In genomic region chr20:38434310-38434741, GRCh38 we compare ENCODE assay signal across 8 cellular contexts. TPM values are rescaled to one million over a fixed set of nuclear protein-coding genes. Genes with fewer than 3 reads are reported as not detected.
DNase-seq lines count a peak whose midpoint lies in the region; ATAC-seq and TF ChIP-seq lines count a peak whose summit lies in the region.

No MANE protein-coding gene starts in this region.

- H3K4me1 ChIP-seq in OCI-LY3 (ENCODE audit: low read length) (peaks cover 21% of the 10 kb centered on the region), adipocyte (ENCODE audit: control insufficient read depth, insufficient read depth, low read length) (peaks cover 36% of the 10 kb centered on the region), iPS DF 6.9 (ENCODE audit: control insufficient read depth, insufficient read depth, low read length) (no peaks in the 10 kb centered on the region; the same call in 1 of the 2 replicates), smooth muscle cell (ENCODE audit: low read depth) (peaks cover 23% of the 10 kb centered on the region)

- H3K36me3 ChIP-seq in OCI-LY3 (replicated peaks; ENCODE audit: low read depth, low read length) (peaks cover 46% of the 10 kb centered on the region), adipocyte (ENCODE audit: control insufficient read depth, insufficient read depth, low read length, severe bottlenecking) (peaks cover 45% of the 10 kb centered on the region), iPS DF 6.9 (ENCODE audit: control insufficient read depth, insufficient read depth, low read length) (peaks cover 43% of the 10 kb centered on the region), smooth muscle cell (ENCODE audit: low read depth) (peaks cover 11% of the 10 kb centered on the region)

- H3K4me2 ChIP-seq in OCI-LY3 (ENCODE audit: low read length) (peak overlapping the region; percentile 81), smooth muscle cell (peak overlapping the region; percentile 97)

- H2AFZ ChIP-seq in OCI-LY3 (ENCODE audit: low read depth, low read length) (no peak overlapping the region), smooth muscle cell (ENCODE audit: low read depth) (no peak overlapping the region)

- TF ChIP-seq CTCF in OCI-LY3 (IDR thresholded peaks at IDR 0.05; ENCODE audit: low read depth, low read length) (peak; percentile 6; the same call in 1 of the 2 replicates), smooth muscle cell (IDR thresholded peaks at IDR 0.05; ENCODE audit: borderline replicate concordance, insufficient read depth, poor library complexity, severe bottlenecking) (no peak)

- no peaks in the 10 kb centered on the region for H3K9me3 ChIP-seq in OCI-LY3 (ENCODE audit: insufficient read depth, low read length)
- H3K9me3 ChIP-seq in adipocyte (ENCODE audit: control insufficient read depth, low read length): no peaks in the 10 kb centered on the region
- H3K9me3 ChIP-seq in iPS DF 6.9 (ENCODE audit: control insufficient read depth, insufficient read depth, low read length): no peaks in the 10 kb centered on the region
- H3K9me3 ChIP-seq in smooth muscle cell (replicated peaks; ENCODE audit: low read depth): no peaks in the 10 kb centered on the region

- H4K20me1 ChIP-seq in OCI-LY3 (ENCODE audit: insufficient read depth, low read length): peaks cover 45% of the 10 kb centered on the region
- peaks cover 52% of the 10 kb centered on the region for H4K20me1 ChIP-seq in smooth muscle cell (ENCODE audit: low read depth)

- peak overlapping the region; percentile 55 for H3K27ac ChIP-seq in OCI-LY3 (ENCODE audit: low read length)
- H3K27ac ChIP-seq in iPS DF 6.9 (ENCODE audit: low read length): no peak overlapping the region
- H3K27ac ChIP-seq in smooth muscle cell (ENCODE audit: low read depth): peak overlapping the region; percentile 63

- H3F3A ChIP-seq in smooth muscle cell (ENCODE audit: low read depth): no peaks in the 10 kb centered on the region

- peak; percentile 46 for DNase-seq in adipocyte (ENCODE audit: low read depth)
- no peak for DNase-seq in iPS DF 6.9 (ENCODE audit: low read depth, low spot score)
- no peak for DNase-seq in smooth muscle cell (lab: John Stamatoyannopoulos, UW; ENCODE audit: unreplicated experiment)
- no peak for DNase-seq in pons (ENCODE audit: low spot score)
- no peak for DNase-seq in NCI-H187 (lab: John Stamatoyannopoulos, UW)

- no CpG with 5 or more reads among the region's 16 CpGs for WGBS in iPS DF 6.9 (ENCODE audit: insufficient coverage, insufficient read length)
- WGBS in smooth muscle cell (ENCODE audit: low lambda C conversion rate): 7% methylated on average over 16 of the region's 16 CpGs

- H3K27me3 ChIP-seq in OCI-LY3 (ENCODE audit: low read depth, low read length): 0 out of 2 replicates have a peak, but pooled peaks cover 5% of the 10 kb centered on the region
- H3K27me3 ChIP-seq in adipocyte (replicated peaks; ENCODE audit: control insufficient read depth, insufficient read depth, low read length): no peaks in the 10 kb centered on the region
- no peaks in the 10 kb centered on the region for H3K27me3 ChIP-seq in iPS DF 6.9 (ENCODE audit: control insufficient read depth, insufficient read depth, low read length)
- no peaks in the 10 kb centered on the region for H3K27me3 ChIP-seq in smooth muscle cell (ENCODE audit: low read depth)

- peak overlapping the region; percentile 80 for H3K4me3 ChIP-seq in OCI-LY3 (ENCODE audit: low read length)
- peak overlapping the region; percentile 96 for H3K4me3 ChIP-seq in adipocyte (ENCODE audit: low read length)
- H3K4me3 ChIP-seq in iPS DF 6.9 (ENCODE audit: low read length): peak overlapping the region; percentile 80
- peak overlapping the region; percentile 66 for H3K4me3 ChIP-seq in smooth muscle cell

- peak; percentile 31 for ATAC-seq in GM19452 (IDR thresholded peaks at IDR 0.05; ENCODE audit: unreplicated experiment)
- ATAC-seq in GM21528 (IDR thresholded peaks at IDR 0.05; ENCODE audit: low FRiP score, unreplicated experiment): no peak

- H3K9ac ChIP-seq in OCI-LY3 (ENCODE audit: low read length) (peak overlapping the region; percentile 93), adipocyte (ENCODE audit: low read length) (peak overlapping the region; percentile 95), smooth muscle cell (ENCODE audit: low read depth) (peak overlapping the region; percentile 68)

- peaks cover 63% of the 10 kb centered on the region for H3K79me2 ChIP-seq in OCI-LY3 (ENCODE audit: low read length)
- H3K79me2 ChIP-seq in smooth muscle cell (ENCODE audit: low read depth): peaks cover 57% of the 10 kb centered on the region

RNA-seq across cellular contexts. Expression of gene SNHG17, which starts 0.8 kb away (rescaled TPM):
- 5.5 and 6.7 TPM in 2 replicates for total RNA-seq in smooth muscle cell
- polyA plus RNA-seq in smooth muscle cell: 19.6 and 26.4 TPM in 2 replicates

RNA-seq across cellular contexts. Expression of gene RALGAPB, which starts 38.3 kb away (rescaled TPM):
- total RNA-seq in smooth muscle cell: 33.3 and 43.2 TPM in 2 replicates
- 8.9 and 11.4 TPM in 2 replicates for polyA plus RNA-seq in smooth muscle cell
